ENCODE assay signal across 8 cellular contexts in the genomic region with DNA sequence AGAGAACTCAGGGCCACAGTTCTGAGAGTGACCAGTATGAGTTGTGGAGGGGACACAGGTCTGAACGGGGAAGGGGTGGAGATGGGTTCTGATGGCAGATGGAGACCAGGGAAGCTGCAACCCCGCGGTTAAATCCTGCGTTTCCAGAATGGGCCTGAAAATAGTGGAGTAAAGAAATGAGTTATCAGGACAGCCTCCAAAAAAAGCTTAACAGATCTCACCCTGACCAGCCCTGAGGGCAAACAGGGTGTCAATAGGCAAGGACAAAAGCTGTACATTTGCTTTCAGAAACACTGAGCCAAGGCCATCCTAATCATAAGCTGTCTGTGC. TPM values are rescaled to one million over a fixed set of nuclear protein-coding genes. Genes with fewer than 3 reads are reported as not detected.
A peak's percentile ranks its signal among the peaks of the same experiment; 100 is the strongest.
DNase-seq lines count a peak whose midpoint lies in the region; ATAC-seq, FAIRE-seq and TF ChIP-seq lines count a peak whose summit lies in the region.

No MANE protein-coding gene starts in this region.

- FAIRE-seq in small intestine (lab: Jason Lieb, UNC) = no peak

- no peaks in the 10 kb centered on the region for H3K9me2 ChIP-seq in PC-3 (replicated peaks; ENCODE audit: low read length)

- H3K9ac ChIP-seq in PC-3 (ENCODE audit: low read length) = no peak overlapping the region

- H3K4me1 ChIP-seq in PC-3 (ENCODE audit: insufficient read depth, low read length) (peaks cover 13% of the 10 kb centered on the region), sigmoid colon (peaks cover 0 to 21% (median 18%) of the 10 kb centered on the region in 4 donors), small intestine (ENCODE audit: control insufficient read depth in 2 of 2, insufficient read depth in 1 of 2, low read depth in 1 of 2, low read length in 1 of 2) (peaks cover 2 to 3% of the 10 kb centered on the region in 2 donors)

- no peak for TF ChIP-seq POLR2A in sigmoid colon (IDR thresholded peaks at IDR 0.05)

- H3K36me3 ChIP-seq in PC-3 (ENCODE audit: low read depth, low read length) (no peaks in the 10 kb centered on the region), sigmoid colon (no peaks in the 10 kb centered on the region), small intestine (ENCODE audit: control insufficient read depth in 2 of 2, insufficient read depth in 2 of 2, low read length in 2 of 2) (no peaks in the 10 kb centered on the region)

- H2AFZ ChIP-seq in PC-3 (ENCODE audit: low read length) = peak overlapping the region; percentile 90

- POLR2A ChIA-PET in PC-3 (lab: Charles Lee; ENCODE audit: unreplicated experiment) = no interaction called here

- intact Hi-C loops in PC-3 (cut with micrococcal nuclease) = no loop called here
- intact Hi-C loops in sigmoid colon (cut with DNase I) = no loop called here

- no peak overlapping the region for H3K27ac ChIP-seq in PC-3 (ENCODE audit: low read length)
- H3K27ac ChIP-seq in sigmoid colon = peak overlapping the region in 2 of 4 donors; percentile 28 to 37
- no peak overlapping the region for H3K27ac ChIP-seq in small intestine (ENCODE audit: low read depth in 1 of 2, low read length in 1 of 2)

- WGBS in sigmoid colon, 2 donors = 2 to 7% methylated on average over 4 of the region's 4 CpGs
- WGBS in small intestine, 3 donors = 0 to 6% (median 2%) methylated on average over 4 of the region's 4 CpGs

- H3K27me3 ChIP-seq in PC-3 (ENCODE audit: low read length) (peaks cover 84% of the 10 kb centered on the region), sigmoid colon (peaks cover 17 to 63% (median 18%) of the 10 kb centered on the region in 3 donors), small intestine (ENCODE audit: control insufficient read depth in 2 of 2, insufficient read depth in 2 of 2, low read length in 2 of 2) (peaks cover 3 to 4% of the 10 kb centered on the region in 2 donors)

- BruUV-seq in PC-3 (replicated peaks; lab: Mats Ljungman, UMichigan) = no TSS peak

- H3F3A ChIP-seq in PC-3 (ENCODE audit: low read length, unreplicated experiment) = no peaks in the 10 kb centered on the region

- CTCF ChIA-PET in PC-3 (lab: Charles Lee) = interaction anchor here (0.5 to 0.7 kb wide), 3 partner anchors 30 to 750 kb away, joined by 3 to 4 read pairs (median 3); no protein-coding TSS in a partner anchor

- TF ChIP-seq EP300 in sigmoid colon (IDR thresholded peaks at IDR 0.05) = no peak

- H3K4me3 ChIP-seq in PC-3 (ENCODE audit: low read length) = peak overlapping the region; percentile 69
- peak overlapping the region; percentile 64 for H3K4me3 ChIP-seq in fibroblast of the aortic adventitia (ENCODE audit: low read depth, low read length)
- H3K4me3 ChIP-seq in sigmoid colon = peak overlapping the region; percentile 18 to 61 (median 54)
- peak overlapping the region in 1 of 2 donors; percentile 56 for H3K4me3 ChIP-seq in small intestine (ENCODE audit: low read depth in 1 of 2, low read length in 2 of 2)

- ATAC-seq in GM18868 (IDR thresholded peaks at IDR 0.05; ENCODE audit: unreplicated experiment) = peak; percentile 4
- peak; percentile 5; the same call in 1 of the 2 replicates for ATAC-seq in PC-3

- DNase-seq in PC-3 = no peak
- DNase-seq in fibroblast of the aortic adventitia (ENCODE audit: low read depth) = no peak
- DNase-seq in sigmoid colon = no peak
- DNase-seq in ureter (ENCODE audit: low spot score) = no peak
- DNase-seq in small intestine = no peak
- no peak for DNase-seq in NCI-H2107 (lab: John Stamatoyannopoulos, UW)
- no peak for DNase-seq in Ammon's horn (ENCODE audit: low spot score)

- H3K79me2 ChIP-seq in PC-3 (ENCODE audit: low read length) = no peaks in the 10 kb centered on the region

- peak overlapping the region; percentile 93 for H3K4me2 ChIP-seq in PC-3 (ENCODE audit: low read length)

- H4K20me1 ChIP-seq in PC-3 (ENCODE audit: low read length) = no peaks in the 10 kb centered on the region

- no peaks in the 10 kb centered on the region for H3K9me3 ChIP-seq in PC-3 (ENCODE audit: low read length)
- H3K9me3 ChIP-seq in sigmoid colon = no peaks in the 10 kb centered on the region
- H3K9me3 ChIP-seq in small intestine (ENCODE audit: control insufficient read depth, low read depth) = no peaks in the 10 kb centered on the region

- TF ChIP-seq CTCF in PC-3 (conservative IDR thresholded peaks at IDR 0.05; ENCODE audit: low read depth, low read length) (no peak), fibroblast of the aortic adventitia (IDR thresholded peaks at IDR 0.05; ENCODE audit: insufficient read depth, low read length) (no peak), sigmoid colon (IDR thresholded peaks at IDR 0.05) (no peak)

RNA-seq across cellular contexts. Expression of a gene that starts 0.6 kb away (rescaled TPM):
- 0.40 TPM in 1 of 2 replicates, not detected in the other for total RNA-seq in PC-3 (2014; rRNA removed)
- 0.27 and 1.7 TPM in 2 replicates for total RNA-seq in fibroblast of the aortic adventitia (ENCODE audit: low replicate concordance)
- total RNA-seq in sigmoid colon = 10 to 100 TPM in 2 of 4 donors, 1 to 10 TPM in 2; 6.9 to 25.7 (median 9.8) TPM
- 1 to 10 TPM; 1.2 to 9.3 (median 1.2) TPM for polyA plus RNA-seq in sigmoid colon
- total RNA-seq in ureter = 5.2 TPM
- 10 to 100 TPM in 1 of 3 donors, 1 to 10 TPM in 1, under 1 TPM in 1; 0.45 to 34.4 (median 1.9) TPM for polyA plus RNA-seq in small intestine

RNA-seq across cellular contexts. Expression of a gene that starts 48.8 kb away (rescaled TPM):
- total RNA-seq in PC-3 (2014; rRNA removed) = not detected in 2 replicates
- total RNA-seq in fibroblast of the aortic adventitia (ENCODE audit: low replicate concordance) = not detected in 2 replicates
- total RNA-seq in sigmoid colon = not detected
- not detected for polyA plus RNA-seq in sigmoid colon
- 0.08 TPM for total RNA-seq in ureter
- not detected for polyA plus RNA-seq in small intestine
